Comparison of ENCODE assay signal across 8 cellular contexts in genomic region chr1:149962039-149962647, GRCh38. TPM values are rescaled to one million over a fixed set of nuclear protein-coding genes. Genes with fewer than 3 reads are reported as not detected.
A peak's percentile ranks its signal among the peaks of the same experiment; 100 is the strongest.
DNase-seq lines count a peak whose midpoint lies in the region; ATAC-seq and TF ChIP-seq lines count a peak whose summit lies in the region.

No MANE protein-coding gene starts in this region.

- H3K27ac Mint-ChIP-seq in CD14-positive monocyte (no peak overlapping the region), H9 (no peak overlapping the region)

- no peak for ATAC-seq in HG02610 (IDR thresholded peaks at IDR 0.05; ENCODE audit: unreplicated experiment)

- TF ChIP-seq CTCF in CD14-positive monocyte (IDR thresholded peaks at IDR 0.05) (peak; percentile 88), H9 (conservative IDR thresholded peaks at IDR 0.05) (peak; percentile 82), WI38 (IDR thresholded peaks at IDR 0.05; ENCODE audit: low read depth, low read length) (peak; percentile 47)

- H2AK5ac ChIP-seq in H9 (ENCODE audit: insufficient read length, low read length), result no peak overlapping the region

- intact Hi-C loops in CD14-positive monocyte (cut with micrococcal nuclease), result loop anchor here in 1 of 2 donors (10.0 kb wide), 1 partner anchor 203 kb away; no protein-coding TSS in a partner anchor

- no peak overlapping the region for H3K27ac ChIP-seq in H9 (ENCODE audit: insufficient read length, low read depth, low read length)
- peak overlapping the region; percentile 22 for H3K27ac ChIP-seq in substantia nigra (ENCODE audit: low read depth, low read length, poor library complexity, severe bottlenecking)

- no peaks in the 10 kb centered on the region for H3K79me1 ChIP-seq in H9 (ENCODE audit: insufficient read depth, low read depth, low read length, poor library complexity, severe bottlenecking)

- no peak overlapping the region for H3T11ph ChIP-seq in H9 (ENCODE audit: low read length)

- H3K4ac ChIP-seq in H9 (ENCODE audit: low read depth, low read length), result no peak overlapping the region

- no peaks in the 10 kb centered on the region for H4K20me1 ChIP-seq in H9 (ENCODE audit: control insufficient read depth, insufficient read depth, insufficient read length)

- no peak overlapping the region for H3K9ac ChIP-seq in H9 (ENCODE audit: extremely low read depth, insufficient read length, low read length)

- H3K4me1 Mint-ChIP-seq in CD14-positive monocyte (peaks cover 11% of the 10 kb centered on the region), H9 (no peaks in the 10 kb centered on the region)

- H3K4me1 ChIP-seq in H9 (ENCODE audit: insufficient read depth, low read length), result no peaks in the 10 kb centered on the region

- H3K14ac ChIP-seq in H9 (ENCODE audit: insufficient read depth, low read length), result no peak overlapping the region

- H3K36me3 Mint-ChIP-seq in CD14-positive monocyte (peaks cover 0 to 2% of the 10 kb centered on the region in 2 donors), H9 (ENCODE audit: insufficient read depth in 1 of 3, low read depth in 3 of 3) (peaks cover 54 to 75% (median 72%) of the 10 kb centered on the region in 3 experiments)

- H3K18ac ChIP-seq in H9 (ENCODE audit: insufficient read length, low read depth, low read length), result no peak overlapping the region

- peaks cover 9% of the 10 kb centered on the region for H3K9me3 ChIP-seq in H9 (ENCODE audit: control insufficient read depth, low read depth, low read length)

- H3K4me2 ChIP-seq in H9 (ENCODE audit: insufficient read depth, insufficient read length, low read length), result no peak overlapping the region

- H2BK12ac ChIP-seq in H9 (ENCODE audit: insufficient read length, low read depth, low read length), result no peak overlapping the region

- no peak overlapping the region for H2BK5ac ChIP-seq in H9 (ENCODE audit: insufficient read length, low read length)

- H3K27me3 Mint-ChIP-seq in CD14-positive monocyte (ENCODE audit: low read depth in 3 of 3), result peaks cover 38 to 63% (median 59%) of the 10 kb centered on the region in 3 donors
- H3K27me3 Mint-ChIP-seq in H9 (ENCODE audit: low read depth), result no peaks in the 10 kb centered on the region

- whole genome bisulfite sequencing in H9 (ENCODE audit: extremely low coverage, insufficient read length, low lambda C conversion rate), result no CpG with 5 or more reads among the region's 3 CpGs

- no peak overlapping the region for H2BK20ac ChIP-seq in H9 (ENCODE audit: low read depth, low read length, poor library complexity, severe bottlenecking)

- H3K9me3 Mint-ChIP-seq in CD14-positive monocyte, result peaks cover 0 to 9% (median 7%) of the 10 kb centered on the region in 7 donors
- peaks cover 22 to 28% of the 10 kb centered on the region in 2 experiments for H3K9me3 Mint-ChIP-seq in H9

- no peak overlapping the region for H4K8ac ChIP-seq in H9 (replicated peaks; ENCODE audit: insufficient read length, low read depth, low read length)

- no peak overlapping the region for H3K4me3 ChIP-seq in WI38 (ENCODE audit: low read depth, low read length)

- H3K79me2 ChIP-seq in H9 (ENCODE audit: insufficient read depth, low read length), result no peaks in the 10 kb centered on the region

- no peak overlapping the region for H3K56ac ChIP-seq in H9 (ENCODE audit: insufficient read length, low read depth, low read length)

- no peak overlapping the region for H4K91ac ChIP-seq in H9 (ENCODE audit: insufficient read length, low read depth, low read length)

- H2BK15ac ChIP-seq in H9 (ENCODE audit: low read depth, low read length), result no peak overlapping the region

- no peaks in the 10 kb centered on the region for H3K27me3 ChIP-seq in H9 (ENCODE audit: insufficient read depth, low read length)

- H3K23ac ChIP-seq in H9 (ENCODE audit: insufficient read length, low read depth, low read length), result no peak overlapping the region

- H2BK120ac ChIP-seq in H9 (ENCODE audit: low read depth, low read length, poor library complexity, severe bottlenecking), result no peak overlapping the region

- DNase-seq in CD14-positive monocyte (ENCODE audit: low spot score) (peak; percentile 57), H9 (peak; percentile 41), NCI-H2227 (lab: John Stamatoyannopoulos, UW; ENCODE audit: unreplicated experiment) (peak; percentile 77), medulla oblongata (ENCODE audit: extremely low spot score) (peak; percentile 91), substantia nigra (lab: John Stamatoyannopoulos, UW) (peak in 30 of 49 donors; percentile 2 to 63 (median 21))
- peak; percentile 3 for DNase-seq in effector CD8-positive, alpha-beta T cell (lab: John Stamatoyannopoulos, UW)

- no peak overlapping the region for H2AFZ ChIP-seq in H9 (ENCODE audit: low read length)

- no peak overlapping the region for H4K5ac ChIP-seq in H9 (ENCODE audit: insufficient read length, low read depth, low read length)

- no peak overlapping the region for H3K4me3 Mint-ChIP-seq in CD14-positive monocyte
- no peak overlapping the region for H3K4me3 Mint-ChIP-seq in H9

- no peaks in the 10 kb centered on the region for H3K23me2 ChIP-seq in H9 (ENCODE audit: insufficient read length, low read depth, low read length, poor library complexity, severe bottlenecking)

RNA-seq across cellular contexts. Expression of gene MTMR11, which starts 25.5 kb away (rescaled TPM):
- polyA plus RNA-seq in CD14-positive monocyte, result 10 to 100 TPM; 53.1 to 54.6 TPM
- total RNA-seq in H9 (2021), result 3.9 and 4.0 TPM in 2 replicates

RNA-seq across cellular contexts. Expression of gene SF3B4, which starts 34.5 kb away (rescaled TPM):
- polyA plus RNA-seq in CD14-positive monocyte, result 10 to 100 TPM; 52.2 to 78.6 TPM
- 123 and 127 TPM in 2 replicates for total RNA-seq in H9 (2021)

RNA-seq across cellular contexts. Expression of gene SV2A, which starts 44.5 kb away (rescaled TPM):
- under 1 TPM; 0.14 to 0.17 TPM for polyA plus RNA-seq in CD14-positive monocyte
- 42.4 and 44.4 TPM in 2 replicates for total RNA-seq in H9 (2021)

RNA-seq across cellular contexts. Expression of gene OTUD7B, which starts 48.4 kb away (rescaled TPM):
- not detected for polyA plus RNA-seq in CD14-positive monocyte
- total RNA-seq in H9 (2021), result 22.5 and 23.5 TPM in 2 replicates

Comparison
In these comparisons a context has a peak if more than half of its experiments do, and no peak if none do; other contexts are left out.
1. DNase-seq: peak in every context shown above with its lines; median percentile 91 in medulla oblongata; 77 in NCI-H2227; 57 in CD14-positive monocyte; 41 in H9; 21 in substantia nigra; 3 in effector CD8-positive, alpha-beta T cell.